11 cellular contexts compared by ENCODE assay signal in genomic region chr3:42655331-42655888, GRCh38. TPM values are rescaled to one million over a fixed set of nuclear protein-coding genes. Genes with fewer than 3 reads are reported as not detected.
DNase-seq lines count a peak whose midpoint lies in the region; TF ChIP-seq lines count a peak whose summit lies in the region.
"Had no signal": no experiment of that assay in that cellular context is flagged by ENCODE, and none has a peak within 500 bp of the region (broad histone marks: within the 10 kb centered on the region; RNA-seq: fewer than 3 reads in every experiment).

No MANE protein-coding gene starts in this region.

- no peaks in the 10 kb centered on the region for H3K27me3 ChIP-seq in thyroid gland

- peaks cover 0 to 5% of the 10 kb centered on the region in 2 donors for H3K36me3 ChIP-seq in thyroid gland

- H3K36me3 Mint-ChIP-seq in T-helper 1 cell treated with Interleukin-12 subunit alpha and Interleukin-12 subunit beta and Interleukin-4 antibody, amounts not matched to agents 30 μg/mL and 1 μg/mL, for 36 hours (ENCODE audit: low read depth) = no peaks in the 10 kb centered on the region
- peaks cover 28% of the 10 kb centered on the region for H3K36me3 Mint-ChIP-seq in MCF 10A (ENCODE audit: insufficient read depth, unreplicated experiment)

- no peaks in the 10 kb centered on the region for H3K9me3 ChIP-seq in thyroid gland

- DNase-seq in T-helper 1 cell (no peak), MCF 10A (ENCODE audit: unreplicated experiment) (no peak), left kidney (ENCODE audit: low read depth, low spot score) (peak; percentile 42), thyroid gland (peak in 1 of 2 donors; percentile 45), mesenteric fat pad (ENCODE audit: low spot score) (no peak), NCI-H226 (no peak)
- no peak for DNase-seq in effector CD8-positive, alpha-beta T cell (lab: John Stamatoyannopoulos, UW)
- DNase-seq: DND-41, NCI-H526 treated with DMSO at 0.1 percent for 48 hours had no signal

- TF ChIP-seq CTCF in MCF 10A (IDR thresholded peaks at IDR 0.05; ENCODE audit: unreplicated experiment) = no peak
- no peak for TF ChIP-seq CTCF in thyroid gland (IDR thresholded peaks at IDR 0.05)

- no peaks in the 10 kb centered on the region for H3K27me3 Mint-ChIP-seq in T-helper 1 cell treated with Interleukin-12 subunit alpha and Interleukin-12 subunit beta and Interleukin-4 antibody, amounts not matched to agents 30 μg/mL and 1 μg/mL, for 36 hours (ENCODE audit: low read depth)
- H3K27me3 Mint-ChIP-seq in MCF 10A (ENCODE audit: insufficient read depth, unreplicated experiment) = no peaks in the 10 kb centered on the region

- H3K9me3 Mint-ChIP-seq in T-helper 1 cell treated with Interleukin-12 subunit alpha and Interleukin-12 subunit beta and Interleukin-4 antibody, amounts not matched to agents 30 μg/mL and 1 μg/mL, for 36 hours = no peaks in the 10 kb centered on the region
- no peaks in the 10 kb centered on the region for H3K9me3 Mint-ChIP-seq in MCF 10A (ENCODE audit: unreplicated experiment)

- H3K4me3 Mint-ChIP-seq in T-helper 1 cell treated with Interleukin-12 subunit alpha and Interleukin-12 subunit beta and Interleukin-4 antibody, amounts not matched to agents 30 μg/mL and 1 μg/mL, for 36 hours = peak overlapping the region; percentile 34
- peak overlapping the region; percentile 90 for H3K4me3 Mint-ChIP-seq in MCF 10A (ENCODE audit: unreplicated experiment)

- H3K4me1 Mint-ChIP-seq in T-helper 1 cell treated with Interleukin-12 subunit alpha and Interleukin-12 subunit beta and Interleukin-4 antibody, amounts not matched to agents 30 μg/mL and 1 μg/mL, for 36 hours (ENCODE audit: low read depth) = peaks cover 13% of the 10 kb centered on the region
- peaks cover 48% of the 10 kb centered on the region for H3K4me1 Mint-ChIP-seq in MCF 10A (ENCODE audit: insufficient read depth, unreplicated experiment)

- peaks cover 28 to 36% of the 10 kb centered on the region in 2 donors for H3K4me1 ChIP-seq in thyroid gland

- TF ChIP-seq POLR2A in thyroid gland (IDR thresholded peaks at IDR 0.05) = no peak

- intact Hi-C loops in MCF 10A (cut with micrococcal nuclease) = no loop called here
- intact Hi-C loops in thyroid gland (cut with DNase I) = loop anchor here (2.0 kb wide), 1 partner anchor 65 kb away; the partner anchor contains the start of gene SS18L2

- H3K4me3 ChIP-seq in thyroid gland (replicated peaks in 1 of 3) = peak overlapping the region in 1 of 3 donors; percentile 89

- no peak overlapping the region for H3K27ac Mint-ChIP-seq in T-helper 1 cell treated with Interleukin-12 subunit alpha and Interleukin-12 subunit beta and Interleukin-4 antibody, amounts not matched to agents 30 μg/mL and 1 μg/mL, for 36 hours
- H3K27ac Mint-ChIP-seq in MCF 10A (ENCODE audit: low read depth, unreplicated experiment) = no peak overlapping the region

- CTCF ChIA-PET in MCF 10A (lab: Yijun Ruan, JAX) = interaction anchor here (1.5 kb wide), 1 partner anchor 31 kb away, joined by 5 read pairs; no protein-coding TSS in a partner anchor

- WGBS in thyroid gland, 2 donors = 71 to 82% methylated on average over 3 to 4 of the region's 4 CpGs

- peak overlapping the region; percentile 85 to 97 (median 92) for H3K27ac ChIP-seq in thyroid gland

- BruUV-seq in MCF 10A (replicated peaks; lab: Mats Ljungman, UMichigan) = no TSS peak

- POLR2A ChIA-PET in MCF 10A (lab: Yijun Ruan, JAX) = interaction anchor here (1.0 to 1.6 kb wide), 2 partner anchors 28 to 29 kb away, joined by 3 read pairs; no protein-coding TSS in a partner anchor

RNA-seq across cellular contexts. Expression of gene ZBTB47, which starts 1.9 kb away (rescaled TPM):
- total RNA-seq in MCF 10A (2022) = 10.9 and 12.4 TPM in 2 replicates
- 10 to 100 TPM; 33.3 to 44.4 (median 42.0) TPM for total RNA-seq in thyroid gland
- total RNA-seq in mesenteric fat pad = 58.2 TPM

RNA-seq across cellular contexts. Expression of gene KLHL40, which starts 29.9 kb away (rescaled TPM):
- total RNA-seq in MCF 10A (2022) = not detected in 2 replicates
- not detected for total RNA-seq in thyroid gland
- not detected for total RNA-seq in mesenteric fat pad
- total RNA-seq: lung microvascular endothelial cell had no signal

RNA-seq across cellular contexts. Expression of gene HHATL, which starts 47.2 kb away (rescaled TPM):
- total RNA-seq in MCF 10A (2022) (not detected in 2 replicates), thyroid gland (10 to 100 TPM; 15.7 to 64.1 (median 32.4) TPM), mesenteric fat pad (0.48 TPM)
- total RNA-seq: lung microvascular endothelial cell had no signal

RNA-seq across cellular contexts. Expression of gene NKTR, which starts 54.9 kb away (rescaled TPM):
- total RNA-seq in MCF 10A (2022) (63.4 and 63.5 TPM in 2 replicates), thyroid gland (100 to 1,000 TPM; 157 to 383 (median 197) TPM), mesenteric fat pad (80.6 TPM)

Comparison
In these comparisons a context has a peak if more than half of its experiments do, and no peak if none do; other contexts are left out.
1. RNA of gene HHATL, which starts 47.2 kb away (total RNA-seq): 15.7 to 64.1 TPM in thyroid gland; 0.48 TPM in mesenteric fat pad (single experiment) and not detected in MCF 10A; every median in the first group is over 10 times any median in the second.